1 cellular context compared by ENCODE assay signal in the genomic region with DNA sequence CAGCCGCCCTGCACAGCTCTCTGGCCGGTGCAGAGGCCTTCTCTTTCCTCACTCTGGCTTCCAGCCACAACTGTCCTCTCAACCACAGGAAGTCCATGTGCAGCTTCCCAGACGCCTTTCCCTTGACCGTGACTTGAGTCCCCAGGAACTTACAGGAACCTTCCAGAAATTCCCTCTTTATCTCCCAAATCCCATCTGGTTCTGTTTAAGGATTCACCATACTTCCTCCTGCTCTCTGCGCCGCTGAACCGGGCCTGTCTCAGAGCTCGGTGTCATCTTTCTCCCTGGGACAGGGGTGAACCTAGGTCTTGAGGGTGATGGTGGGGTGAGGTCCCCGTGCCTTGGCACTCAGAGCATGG.
TF ChIP-seq lines count a peak whose summit lies in the region.

No MANE protein-coding gene starts in this region.

TF ChIP-seq in WTC11, 78 proteins besides CTCF, POLR2A, EP300 and RAD21 (continued from another document):
- TF ChIP-seq, protein P1, sequence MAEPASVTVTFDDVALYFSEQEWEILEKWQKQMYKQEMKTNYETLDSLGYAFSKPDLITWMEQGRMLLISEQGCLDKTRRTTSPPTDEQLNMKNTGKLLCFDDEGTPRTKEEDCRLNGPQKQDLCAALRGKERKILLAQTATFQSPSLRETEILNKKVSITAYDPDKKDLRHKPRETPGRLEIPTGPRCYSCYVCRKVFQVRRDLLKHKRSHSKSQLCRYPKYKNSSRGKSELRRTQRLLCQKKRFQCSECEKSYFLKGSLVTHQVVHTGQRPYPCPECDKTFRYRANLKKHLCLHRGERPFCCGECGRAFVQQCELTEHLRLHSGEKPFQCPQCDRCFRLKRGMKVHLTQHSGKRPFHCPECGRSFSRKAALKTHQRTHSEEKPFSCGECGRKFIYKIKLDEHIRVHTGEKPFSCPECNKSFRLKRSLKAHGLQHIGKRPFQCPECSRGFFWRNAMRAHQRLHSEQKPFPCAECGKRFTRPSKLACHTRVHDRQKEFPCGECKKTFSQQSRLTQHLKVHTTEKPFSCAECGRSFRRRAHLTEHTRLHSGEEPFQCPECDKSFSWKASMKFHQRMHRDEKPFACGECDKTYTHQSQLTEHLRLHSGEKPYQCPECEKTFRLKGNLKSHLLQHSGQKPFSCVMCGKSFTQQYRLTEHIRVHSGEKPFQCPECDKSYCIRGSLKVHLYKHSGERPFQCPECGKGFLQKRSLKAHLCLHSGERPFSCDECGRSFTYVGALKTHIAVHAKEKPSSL (CRISPR knock-in tag; conservative IDR thresholded peaks at IDR 0.05) = no peak
- TF ChIP-seq, protein P2, sequence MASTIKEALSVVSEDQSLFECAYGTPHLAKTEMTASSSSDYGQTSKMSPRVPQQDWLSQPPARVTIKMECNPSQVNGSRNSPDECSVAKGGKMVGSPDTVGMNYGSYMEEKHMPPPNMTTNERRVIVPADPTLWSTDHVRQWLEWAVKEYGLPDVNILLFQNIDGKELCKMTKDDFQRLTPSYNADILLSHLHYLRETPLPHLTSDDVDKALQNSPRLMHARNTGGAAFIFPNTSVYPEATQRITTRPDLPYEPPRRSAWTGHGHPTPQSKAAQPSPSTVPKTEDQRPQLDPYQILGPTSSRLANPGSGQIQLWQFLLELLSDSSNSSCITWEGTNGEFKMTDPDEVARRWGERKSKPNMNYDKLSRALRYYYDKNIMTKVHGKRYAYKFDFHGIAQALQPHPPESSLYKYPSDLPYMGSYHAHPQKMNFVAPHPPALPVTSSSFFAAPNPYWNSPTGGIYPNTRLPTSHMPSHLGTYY (CRISPR knock-in tag; IDR thresholded peaks at IDR 0.05) = no peak
